ENCODE assay signal across 40 cellular contexts in genomic region chr16:22805326-22805725, GRCh38. TPM values are rescaled to one million over a fixed set of nuclear protein-coding genes. Genes with fewer than 3 reads are reported as not detected.
"Had no signal": no experiment of that assay in that cellular context is flagged by ENCODE, and none has a peak within 500 bp of the region (broad histone marks: within the 10 kb centered on the region; RNA-seq: fewer than 3 reads in every experiment).

No MANE protein-coding gene starts in this region.

- DNase-seq: activated effector memory CD4-positive, alpha-beta T cell treated with anti-CD3 and anti-CD28 coated beads, Interleukin-2, amount 50 U/mL, for 16 hours; activated effector memory CD4-positive, alpha-beta T cell treated with Interleukin-2 at 50 U/mL for 16 hours; activated gamma-delta T cell; activated gamma-delta T cell treated with Interleukin-2 at 50 U/mL for 16 hours; activated naive CD4-positive, alpha-beta T cell; activated naive CD4-positive, alpha-beta T cell treated with anti-CD3 and anti-CD28 coated beads, Interleukin-2, amount 10 ng/mL, durations not matched to agents 7 days and 5 days; activated naive CD4-positive, alpha-beta T cell treated with anti-CD3 and anti-CD28 coated beads, Interleukin-2, amount 50 U/mL, for 16 hours; activated naive CD4-positive, alpha-beta T cell treated with Interleukin-2 at 50 U/mL for 16 hours; activated naive CD8-positive, alpha-beta T cell treated with anti-CD3 and anti-CD28 coated beads for 36 hours; activated naive CD8-positive, alpha-beta T cell treated with anti-CD3 and anti-CD28 coated beads, Interleukin-2, amount 10 ng/mL, durations not matched to agents 7 days and 5 days; activated naive CD8-positive, alpha-beta T cell treated with anti-CD3 and anti-CD28 coated beads, Interleukin-2, amount 50 U/mL, for 24 hours; activated T-cell treated with anti-CD3 and anti-CD28 coated beads, Interleukin-2, amount 50 U/mL, for 1 hour; activated T-cell treated with anti-CD3 and anti-CD28 coated beads, Interleukin-2, amount 50 U/mL, for 24 hours; activated T-cell treated with anti-CD3 and anti-CD28 coated beads, Interleukin-2, amount 50 U/mL, for 4 hours; activated T-cell treated with anti-CD3 and anti-CD28 coated beads, Interleukin-2, amount 50 U/mL, for 48 hours; activated T-cell treated with anti-CD3 and anti-CD28 coated beads, Interleukin-2, amount 50 U/mL, for 72 hours; adrenal gland; amniotic stem cell; amygdala; anterior cingulate cortex; aorta; body of pancreas; brain microvascular endothelial cell; caudate nucleus; central memory CD4-positive, alpha-beta T cell; cerebellar nuclear complex had no signal

- H3K27me3 ChIP-seq: ascending aorta, body of pancreas, brain microvascular endothelial cell, cardiac muscle cell had no signal

- H3K36me3 Mint-ChIP-seq: activated naive CD4-positive, alpha-beta T cell treated with anti-CD3 and anti-CD28 coated beads, Interleukin-2, amount 10 ng/mL, durations not matched to agents 7 days and 5 days; activated naive CD4-positive, alpha-beta T cell treated with anti-CD3 and anti-CD28 coated beads, Interleukin-2, amount 50 U/mL, for 24 hours; activated naive CD4-positive, alpha-beta T cell treated with anti-CD3 and anti-CD28 coated beads, Interleukin-2, amount 50 U/mL, for 72 hours; activated naive CD8-positive, alpha-beta T cell; activated naive CD8-positive, alpha-beta T cell treated with anti-CD3 and anti-CD28 coated beads for 36 hours; activated naive CD8-positive, alpha-beta T cell treated with anti-CD3 and anti-CD28 coated beads, Interleukin-2, amount 10 ng/mL, durations not matched to agents 7 days and 5 days; brain had no signal

- H3K4me3 ChIP-seq: adrenal gland, ascending aorta, body of pancreas, breast epithelium, cardiac muscle cell had no signal

- ATAC-seq: activated naive CD4-positive, alpha-beta T cell treated with anti-CD3 and anti-CD28 coated beads, Interleukin-2, amount 50 U/mL, for 72 hours; activated naive CD8-positive, alpha-beta T cell treated with anti-CD3 and anti-CD28 coated beads, Interleukin-2, amount 50 U/mL, for 24 hours; activated T-cell treated with anti-CD3 and anti-CD28 coated beads, Interleukin-2, amount 50 U/mL, for 4 hours; activated T-cell treated with anti-CD3 and anti-CD28 coated beads, Interleukin-2, amount 50 U/mL, for 72 hours; activated T-helper 17 cell treated with anti-CD3 and anti-CD28 coated beads, Interleukin-2, amount 50 U/mL, for 72 hours; body of pancreas had no signal

- H3K9me3 ChIP-seq: adrenal gland, ascending aorta, body of pancreas, breast epithelium had no signal

- H3K27ac ChIP-seq: adrenal gland, ascending aorta, body of pancreas, brain microvascular endothelial cell, breast epithelium, cardiac muscle cell had no signal

- H3K36me3 ChIP-seq: adrenal gland, ascending aorta, brain microvascular endothelial cell, breast epithelium, cardiac muscle cell had no signal

- FAIRE-seq: astrocyte, bronchial epithelial cell had no signal

- H3K4me1 Mint-ChIP-seq: activated naive CD4-positive, alpha-beta T cell treated with anti-CD3 and anti-CD28 coated beads, Interleukin-2, amount 10 ng/mL, durations not matched to agents 7 days and 5 days; activated naive CD4-positive, alpha-beta T cell treated with anti-CD3 and anti-CD28 coated beads, Interleukin-2, amount 50 U/mL, for 24 hours; activated naive CD8-positive, alpha-beta T cell treated with anti-CD3 and anti-CD28 coated beads for 36 hours; activated naive CD8-positive, alpha-beta T cell treated with anti-CD3 and anti-CD28 coated beads, Interleukin-2, amount 10 ng/mL, durations not matched to agents 7 days and 5 days; activated naive CD8-positive, alpha-beta T cell treated with anti-CD3 and anti-CD28 coated beads, Interleukin-2, amount 50 U/mL, for 24 hours; activated T-helper 17 cell treated with anti-CD3 and anti-CD28 coated beads, Interleukin-2, amount 50 U/mL, for 72 hours; brain; central memory CD8-positive, alpha-beta T cell had no signal

- H3K4me1 ChIP-seq: adrenal gland, ascending aorta, body of pancreas, breast epithelium had no signal

- H3K27ac Mint-ChIP-seq: activated naive CD4-positive, alpha-beta T cell treated with anti-CD3 and anti-CD28 coated beads, Interleukin-2, amount 10 ng/mL, durations not matched to agents 7 days and 5 days; activated naive CD4-positive, alpha-beta T cell treated with anti-CD3 and anti-CD28 coated beads, Interleukin-2, amount 50 U/mL, for 24 hours; activated naive CD4-positive, alpha-beta T cell treated with anti-CD3 and anti-CD28 coated beads, Interleukin-2, amount 50 U/mL, for 72 hours; activated naive CD8-positive, alpha-beta T cell; activated naive CD8-positive, alpha-beta T cell treated with anti-CD3 and anti-CD28 coated beads for 36 hours; activated naive CD8-positive, alpha-beta T cell treated with anti-CD3 and anti-CD28 coated beads, Interleukin-2, amount 10 ng/mL, durations not matched to agents 7 days and 5 days; activated naive CD8-positive, alpha-beta T cell treated with anti-CD3 and anti-CD28 coated beads, Interleukin-2, amount 50 U/mL, for 24 hours; activated T-cell treated with anti-CD3 and anti-CD28 coated beads, Interleukin-2, amount 50 U/mL, for 24 hours; activated T-cell treated with anti-CD3 and anti-CD28 coated beads, Interleukin-2, amount 50 U/mL, for 72 hours; activated T-helper 1 cell treated with anti-CD3 and anti-CD28 coated beads, Interleukin-12 subunit alpha, Interleukin-12 subunit beta, Interleukin-2, Interleukin-4 antibody, amounts not matched to agents 30 ng/mL and 10 ng/mL and 1 ng/mL, durations not matched to agents 14 hours and 24 hours and 36 hours; activated T-helper 17 cell treated with anti-CD3 and anti-CD28 coated beads, Interleukin-2, amount 50 U/mL, for 72 hours; activated T-helper 2 cell treated with anti-CD3 and anti-CD28 coated beads, Interferon-gamma antibody, Interleukin-2, Interleukin-4, amounts not matched to agents 10 μg/mL and 5 μg/mL and 100 μg/mL, durations not matched to agents 14 hours and 24 hours and 36 hours; brain had no signal

- H3K4me3 Mint-ChIP-seq: activated naive CD4-positive, alpha-beta T cell treated with anti-CD3 and anti-CD28 coated beads, Interleukin-2, amount 10 ng/mL, durations not matched to agents 7 days and 5 days; activated naive CD4-positive, alpha-beta T cell treated with anti-CD3 and anti-CD28 coated beads, Interleukin-2, amount 50 U/mL, for 24 hours; activated naive CD8-positive, alpha-beta T cell; activated naive CD8-positive, alpha-beta T cell treated with anti-CD3 and anti-CD28 coated beads for 36 hours; activated naive CD8-positive, alpha-beta T cell treated with anti-CD3 and anti-CD28 coated beads, Interleukin-2, amount 10 ng/mL, durations not matched to agents 7 days and 5 days; activated naive CD8-positive, alpha-beta T cell treated with anti-CD3 and anti-CD28 coated beads, Interleukin-2, amount 50 U/mL, for 24 hours; activated T-cell treated with anti-CD3 and anti-CD28 coated beads, Interleukin-2, amount 50 U/mL, for 24 hours; activated T-cell treated with anti-CD3 and anti-CD28 coated beads, Interleukin-2, amount 50 U/mL, for 4 hours; activated T-cell treated with anti-CD3 and anti-CD28 coated beads, Interleukin-2, amount 50 U/mL, for 72 hours; activated T-helper 1 cell treated with anti-CD3 and anti-CD28 coated beads, Interleukin-12 subunit alpha, Interleukin-12 subunit beta, Interleukin-2, Interleukin-4 antibody, amounts not matched to agents 30 ng/mL and 10 ng/mL and 1 ng/mL, durations not matched to agents 14 hours and 24 hours and 36 hours; activated T-helper 17 cell treated with anti-CD3 and anti-CD28 coated beads, Interleukin-2, amount 50 U/mL, for 72 hours; brain; central memory CD8-positive, alpha-beta T cell had no signal

- H3K9me3 Mint-ChIP-seq: activated naive CD4-positive, alpha-beta T cell treated with anti-CD3 and anti-CD28 coated beads, Interleukin-2, amount 10 ng/mL, durations not matched to agents 7 days and 5 days; activated naive CD4-positive, alpha-beta T cell treated with anti-CD3 and anti-CD28 coated beads, Interleukin-2, amount 50 U/mL, for 24 hours; activated naive CD4-positive, alpha-beta T cell treated with anti-CD3 and anti-CD28 coated beads, Interleukin-2, amount 50 U/mL, for 72 hours; activated naive CD8-positive, alpha-beta T cell treated with anti-CD3 and anti-CD28 coated beads for 36 hours; activated naive CD8-positive, alpha-beta T cell treated with anti-CD3 and anti-CD28 coated beads, Interleukin-2, amount 10 ng/mL, durations not matched to agents 7 days and 5 days; activated naive CD8-positive, alpha-beta T cell treated with anti-CD3 and anti-CD28 coated beads, Interleukin-2, amount 50 U/mL, for 24 hours; activated T-cell treated with anti-CD3 and anti-CD28 coated beads, Interleukin-2, amount 50 U/mL, for 24 hours; activated T-cell treated with anti-CD3 and anti-CD28 coated beads, Interleukin-2, amount 50 U/mL, for 4 hours; activated T-cell treated with anti-CD3 and anti-CD28 coated beads, Interleukin-2, amount 50 U/mL, for 72 hours; activated T-helper 1 cell treated with anti-CD3 and anti-CD28 coated beads, Interleukin-12 subunit alpha, Interleukin-12 subunit beta, Interleukin-2, Interleukin-4 antibody, amounts not matched to agents 30 ng/mL and 10 ng/mL and 1 ng/mL, durations not matched to agents 14 hours and 24 hours and 36 hours; activated T-helper 17 cell treated with anti-CD3 and anti-CD28 coated beads, Interleukin-2, amount 50 U/mL, for 72 hours; activated T-helper 2 cell treated with anti-CD3 and anti-CD28 coated beads, Interferon-gamma antibody, Interleukin-2, Interleukin-4, amounts not matched to agents 10 μg/mL and 5 μg/mL and 100 μg/mL, durations not matched to agents 14 hours and 24 hours and 36 hours; brain; central memory CD8-positive, alpha-beta T cell had no signal

RNA-seq across cellular contexts. Expression of gene HS3ST2, which starts 8.6 kb away (rescaled TPM):
- total RNA-seq: activated naive CD4-positive, alpha-beta T cell treated with anti-CD3 and anti-CD28 coated beads, Interleukin-2, amount 50 U/mL, for 72 hours; activated naive CD8-positive, alpha-beta T cell treated with anti-CD3 and anti-CD28 coated beads for 36 hours; activated T-cell treated with anti-CD3 and anti-CD28 coated beads, Interleukin-2, amount 50 U/mL, for 4 hours; activated T-cell treated with anti-CD3 and anti-CD28 coated beads, Interleukin-2, amount 50 U/mL, for 72 hours; activated T-helper 1 cell treated with anti-CD3 and anti-CD28 coated beads, Interleukin-12 subunit alpha, Interleukin-12 subunit beta, Interleukin-2, Interleukin-4 antibody, amounts not matched to agents 30 ng/mL and 10 ng/mL and 1 ng/mL, durations not matched to agents 14 hours and 24 hours and 36 hours; activated T-helper 17 cell treated with anti-CD3 and anti-CD28 coated beads, Interleukin-2, amount 50 U/mL, for 72 hours; activated T-helper 2 cell treated with anti-CD3 and anti-CD28 coated beads, Interferon-gamma antibody, Interleukin-2, Interleukin-4, amounts not matched to agents 10 μg/mL and 5 μg/mL and 100 μg/mL, durations not matched to agents 14 hours and 24 hours and 36 hours; cardiac muscle cell; chondrocyte had no signal
- polyA plus RNA-seq: cardiac muscle cell had no signal
